In genomic region chr12:116277393-116278258, GRCh38 we compare ENCODE assay signal across 8 cellular contexts. TPM values are rescaled to one million over a fixed set of nuclear protein-coding genes. Genes with fewer than 3 reads are reported as not detected.
DNase-seq lines count a peak whose midpoint lies in the region; ATAC-seq and TF ChIP-seq lines count a peak whose summit lies in the region.

Gene MED13L, minus strand, starts transcription at chr12:116277693. Its CDS starts 562 bp downstream, at chr12:116277131.

- H3K4me1 Mint-ChIP-seq in activated naive CD4-positive, alpha-beta T cell treated with anti-CD3 and anti-CD28 coated beads, Interleukin-2, amount 10 ng/mL, durations not matched to agents 7 days and 5 days = peaks cover 44% of the 10 kb centered on the region

- peak within 1 kb of the TSS; percentile 54; the same call in 1 of the 2 replicates for H2AFZ ChIP-seq in SK-N-SH (ENCODE audit: low read depth)

- peaks cover 20% of the 10 kb centered on the region for H3K4me1 ChIP-seq in ES-I3 (ENCODE audit: insufficient read depth, low read length)
- peaks cover 3 to 17% of the 10 kb centered on the region in 2 experiments; a peak in 3 of 4 replicates for H3K4me1 ChIP-seq in SK-N-SH (ENCODE audit: control insufficient read depth in 1 of 2, insufficient read depth in 2 of 2, low read depth in 1 of 2, low read length in 1 of 2)
- peaks cover 0 to 41% (median 7%) of the 10 kb centered on the region in 3 donors for H3K4me1 ChIP-seq in gastroesophageal sphincter

- DNase-seq in H7 (peak; percentile 98), M059J (ENCODE audit: low read depth) (peak; percentile 77), SK-N-SH (peak; percentile 99), nucleus accumbens (lab: John Stamatoyannopoulos, UW) (peak in 55 of 56 donors; percentile 33 to 95 (median 86)), substantia nigra (lab: John Stamatoyannopoulos, UW) (peak; percentile 41 to 97 (median 83))
- DNase-seq in activated naive CD4-positive, alpha-beta T cell treated with anti-CD3 and anti-CD28 coated beads, Interleukin-2, amount 10 ng/mL, durations not matched to agents 7 days and 5 days = peak; percentile 87

- peak within 1 kb of the TSS; percentile 93 for H3K27ac Mint-ChIP-seq in activated naive CD4-positive, alpha-beta T cell treated with anti-CD3 and anti-CD28 coated beads, Interleukin-2, amount 10 ng/mL, durations not matched to agents 7 days and 5 days

- peak within 1 kb of the TSS; percentile 88 for H3K4me3 Mint-ChIP-seq in activated naive CD4-positive, alpha-beta T cell treated with anti-CD3 and anti-CD28 coated beads, Interleukin-2, amount 10 ng/mL, durations not matched to agents 7 days and 5 days

- H3K27me3 ChIP-seq in H7 (ENCODE audit: control insufficient read depth, insufficient read depth, low read length) (no peaks in the 10 kb centered on the region), SK-N-SH (ENCODE audit: insufficient read depth) (no peaks in the 10 kb centered on the region), gastroesophageal sphincter (no peaks in the 10 kb centered on the region)

- peaks cover 18% of the 10 kb centered on the region for H3K27me3 Mint-ChIP-seq in activated naive CD4-positive, alpha-beta T cell treated with anti-CD3 and anti-CD28 coated beads, Interleukin-2, amount 10 ng/mL, durations not matched to agents 7 days and 5 days

- peaks cover 6% of the 10 kb centered on the region for H3K36me3 Mint-ChIP-seq in activated naive CD4-positive, alpha-beta T cell treated with anti-CD3 and anti-CD28 coated beads, Interleukin-2, amount 10 ng/mL, durations not matched to agents 7 days and 5 days

- POLR2A ChIA-PET in SK-N-SH (lab: Yijun Ruan, JAX) = interaction anchor here (0.6 kb wide), 1 partner anchor 23 kb away, joined by 3 read pairs; no protein-coding TSS in a partner anchor

- TF ChIP-seq EP300 in SK-N-SH (IDR thresholded peaks at IDR 0.05; ENCODE audit: borderline replicate concordance in 1 of 2, low read depth in 1 of 2, low read length in 1 of 2) = no peak
- no peak for TF ChIP-seq EP300 in gastroesophageal sphincter (IDR thresholded peaks at IDR 0.05)

- peaks cover 42% of the 10 kb centered on the region for H3K79me2 ChIP-seq in SK-N-SH (ENCODE audit: insufficient read depth)

- peak; percentile 95 for ATAC-seq in gastroesophageal sphincter

- peak; percentile 60 for TF ChIP-seq RAD21 in SK-N-SH (IDR thresholded peaks at IDR 0.05; ENCODE audit: low read length)

- H3K9ac ChIP-seq in ES-I3 (ENCODE audit: low read depth, low read length) = peak within 1 kb of the TSS; percentile 87
- peak within 1 kb of the TSS; percentile 88 for H3K9ac ChIP-seq in SK-N-SH

- peaks cover 28% of the 10 kb centered on the region for H3F3A ChIP-seq in SK-N-SH (replicated peaks; ENCODE audit: insufficient read depth)

- H3K4me2 ChIP-seq in SK-N-SH = peak within 1 kb of the TSS; percentile 78

- H3K9me3 Mint-ChIP-seq in activated naive CD4-positive, alpha-beta T cell treated with anti-CD3 and anti-CD28 coated beads, Interleukin-2, amount 10 ng/mL, durations not matched to agents 7 days and 5 days = no peaks in the 10 kb centered on the region

- peak within 1 kb of the TSS; percentile 83 for H3K4me3 ChIP-seq in H7 (ENCODE audit: insufficient read depth, low read depth, low read length)
- H3K4me3 ChIP-seq in SK-N-SH (ENCODE audit: low read depth in 2 of 2, low read length in 1 of 2) = peak within 1 kb of the TSS; percentile 80 to 93
- peak within 1 kb of the TSS; percentile 66 to 85 for H3K4me3 ChIP-seq in gastroesophageal sphincter

- peaks cover 41% of the 10 kb centered on the region for H4K20me1 ChIP-seq in SK-N-SH (ENCODE audit: insufficient read depth)

- TF ChIP-seq CTCF in SK-N-SH (IDR thresholded peaks at IDR 0.05) (peak; percentile 30), gastroesophageal sphincter (IDR thresholded peaks at IDR 0.05) (peak; percentile 13 to 71 (median 52))

- peak within 1 kb of the TSS; percentile 80 to 86 for H3K27ac ChIP-seq in SK-N-SH (ENCODE audit: low read depth in 2 of 2, low read length in 1 of 2)
- H3K27ac ChIP-seq in gastroesophageal sphincter = peak within 1 kb of the TSS; percentile 67 to 97 (median 96)
- H3K27ac ChIP-seq in substantia nigra (ENCODE audit: low read depth, low read length, poor library complexity, severe bottlenecking) = peak within 1 kb of the TSS; percentile 82

- H3K36me3 ChIP-seq in ES-I3 (ENCODE audit: insufficient read depth, low read length) = no peaks in the 10 kb centered on the region
- no peaks in the 10 kb centered on the region for H3K36me3 ChIP-seq in H7 (replicated peaks; ENCODE audit: control insufficient read depth, insufficient read depth, low read length)
- no peaks in the 10 kb centered on the region for H3K36me3 ChIP-seq in SK-N-SH (replicated peaks in 1 of 2; ENCODE audit: control insufficient read depth in 1 of 2, insufficient read depth in 2 of 2, low read length in 1 of 2)
- H3K36me3 ChIP-seq in gastroesophageal sphincter = no peaks in the 10 kb centered on the region

- no peaks in the 10 kb centered on the region for H3K9me2 ChIP-seq in SK-N-SH

- CTCF ChIA-PET in SK-N-SH (lab: Yijun Ruan, JAX) = interaction anchor here (0.7 to 1.9 kb wide), 14 partner anchors 9 to 431 kb away, joined by 3 to 6 read pairs (median 3); no protein-coding TSS in a partner anchor
- CTCF ChIA-PET in activated naive CD4-positive, alpha-beta T cell treated with anti-CD3 and anti-CD28 coated beads, Interleukin-2, amount 10 ng/mL, durations not matched to agents 7 days and 5 days (lab: Charles Lee) = interaction anchor here (0.7 to 1.9 kb wide), 4 partner anchors 43 to 325 kb away, joined by 3 to 6 read pairs (median 3); partner anchors contain the start of gene MAP1LC3B2

- TF ChIP-seq POLR2A in gastroesophageal sphincter (IDR thresholded peaks at IDR 0.05) = peak; percentile 58 to 79

- WGBS in SK-N-SH (ENCODE audit: low lambda C conversion rate) = 9% methylated on average over 28 of the region's 119 CpGs
- WGBS in gastroesophageal sphincter (ENCODE audit: low coverage in 1 of 2), 2 donors = 33% methylated on average over 1 of the region's 119 CpGs; no CpG with 5 or more reads in 1 of the 2 donors

- no peaks in the 10 kb centered on the region for H3K9me3 ChIP-seq in ES-I3 (ENCODE audit: control insufficient read depth, insufficient read depth, low read length)
- no peaks in the 10 kb centered on the region for H3K9me3 ChIP-seq in SK-N-SH
- no peaks in the 10 kb centered on the region for H3K9me3 ChIP-seq in gastroesophageal sphincter

TF ChIP-seq in SK-N-SH, 30 proteins besides CTCF, POLR2A, EP300 and RAD21 (continues in another document):
- TF ChIP-seq NFIC (IDR thresholded peaks at IDR 0.05; ENCODE audit: borderline replicate concordance) (no peak), TAF1 (IDR thresholded peaks at IDR 0.05; ENCODE audit: borderline replicate concordance, low read depth, low read length) (peak; percentile 62), FOXM1 (IDR thresholded peaks at IDR 0.05; ENCODE audit: low read depth) (no peak), MEF2A (IDR thresholded peaks at IDR 0.05; ENCODE audit: borderline replicate concordance, low read depth) (no peak), TCF12 (IDR thresholded peaks at IDR 0.05) (no peak), SMC3 (IDR thresholded peaks at IDR 0.05; ENCODE audit: low read depth, low read length) (peak; percentile 45), EZH2phosphoT487 (IDR thresholded peaks at IDR 0.05; ENCODE audit: borderline replicate concordance, low read depth) (no peak), PBX3 (IDR thresholded peaks at IDR 0.05) (no peak), SIN3A (IDR thresholded peaks at IDR 0.05; ENCODE audit: borderline replicate concordance, low read depth, low read length) (0 out of 2 replicates have a peak, but pooled peaks have one; percentile 17), RFX5 (IDR thresholded peaks at IDR 0.05; ENCODE audit: low read length) (no peak), ELF1 (IDR thresholded peaks at IDR 0.05) (no peak), GABPA (IDR thresholded peaks at IDR 0.05; ENCODE audit: low read depth) (no peak), YY1 (IDR thresholded peaks at IDR 0.05; ENCODE audit: low read depth) (peak; percentile 87), CHD2 (IDR thresholded peaks at IDR 0.05; ENCODE audit: low read length, partially characterized antibody) (peak; percentile 24), USF1 (IDR thresholded peaks at IDR 0.05; ENCODE audit: borderline replicate concordance, low read depth) (peak; percentile 92), MXI1 (IDR thresholded peaks at IDR 0.05; ENCODE audit: low read depth, low read length) (peak; percentile 53), GATA2 (CRISPR knock-in tag; IDR thresholded peaks at IDR 0.05) (no peak), JUND (IDR thresholded peaks at IDR 0.05) (no peak), NRF1 (IDR thresholded peaks at IDR 0.05; ENCODE audit: low read depth, low read length) (no peak)

RNA-seq across cellular contexts. Expression of gene MED13L, which starts in this region (rescaled TPM):
- 39.7 and 49.3 TPM in 2 replicates for total RNA-seq in H7 (2014; rRNA removed; shearing (Covaris generic))
- 38.6 and 53.0 TPM in 2 replicates for total RNA-seq in M059J (2014; rRNA removed; shearing (Covaris generic))
- 17.1 and 26.3 TPM in 2 replicates for polyA plus RNA-seq in SK-N-SH (2012; rRNA removed)
- polyA plus RNA-seq in SK-N-SH (2012; cell fraction: cytosol; rRNA removed) = 18.4 and 19.1 TPM in 2 replicates
- polyA plus RNA-seq in SK-N-SH (2012; cell fraction: nucleus; rRNA removed) = 24.4 and 38.6 TPM in 2 replicates
- 100 to 1,000 TPM; 173 to 222 (median 192) TPM for total RNA-seq in gastroesophageal sphincter

Comparison
In these comparisons a context has a peak if more than half of its experiments do, and no peak if none do; other contexts are left out.
1. Peak in every context shown above with its lines: DNase-seq, ATAC-seq, H3K4me3 ChIP-seq and H3K27ac ChIP-seq.